ENCODE assay signal across 26 cellular contexts in genomic region chr1:102047724-102048123, GRCh38. TPM values are rescaled to one million over a fixed set of nuclear protein-coding genes. Genes with fewer than 3 reads are reported as not detected.
"Had no signal": no experiment of that assay in that cellular context is flagged by ENCODE, and none has a peak within 500 bp of the region (broad histone marks: within the 10 kb centered on the region; RNA-seq: fewer than 3 reads in every experiment).

No MANE protein-coding gene starts in this region.

- H3K27ac Mint-ChIP-seq: IgD-negative memory B cell had no signal

- H3K27ac ChIP-seq: HL-60, KMS-11, RWPE1 had no signal

- DNase-seq: Kasumi-1; MM.1S; NCI-H1092 treated with DMSO at 0.1 percent for 48 hours; NCI-H1436; NCI-H187; NCI-H2029; NCI-H2081 treated with DMSO at 0.1 percent for 48 hours; NCI-H2171; NCI-H226; NCI-H510A; NCI-H524 treated with DMSO at 0.1 percent for 48 hours; NCI-H69; NCI-H774; NK-92 treated with Interleukin-12 subunit alpha and Interleukin-12 subunit beta, amount 100 ng/mL, for 24 hours; PC-3; SHP77; SK-N-SH had no signal

- H3K4me3 ChIP-seq: K562 had no signal

- H3K36me3 Mint-ChIP-seq: IgD-negative memory B cell had no signal

- H3K4me3 Mint-ChIP-seq: IgD-negative memory B cell had no signal

- H3K9me3 ChIP-seq: SK-N-SH had no signal

- ATAC-seq: K562, Panc1, PC-3 had no signal

RNA-seq across cellular contexts. Expression of gene OLFM3, which starts 51.0 kb away (rescaled TPM):
- total RNA-seq: M059J, OCI-LY7, PC-3, SK-MEL-5 had no signal
